15 cellular contexts compared by ENCODE assay signal in the genomic region with DNA sequence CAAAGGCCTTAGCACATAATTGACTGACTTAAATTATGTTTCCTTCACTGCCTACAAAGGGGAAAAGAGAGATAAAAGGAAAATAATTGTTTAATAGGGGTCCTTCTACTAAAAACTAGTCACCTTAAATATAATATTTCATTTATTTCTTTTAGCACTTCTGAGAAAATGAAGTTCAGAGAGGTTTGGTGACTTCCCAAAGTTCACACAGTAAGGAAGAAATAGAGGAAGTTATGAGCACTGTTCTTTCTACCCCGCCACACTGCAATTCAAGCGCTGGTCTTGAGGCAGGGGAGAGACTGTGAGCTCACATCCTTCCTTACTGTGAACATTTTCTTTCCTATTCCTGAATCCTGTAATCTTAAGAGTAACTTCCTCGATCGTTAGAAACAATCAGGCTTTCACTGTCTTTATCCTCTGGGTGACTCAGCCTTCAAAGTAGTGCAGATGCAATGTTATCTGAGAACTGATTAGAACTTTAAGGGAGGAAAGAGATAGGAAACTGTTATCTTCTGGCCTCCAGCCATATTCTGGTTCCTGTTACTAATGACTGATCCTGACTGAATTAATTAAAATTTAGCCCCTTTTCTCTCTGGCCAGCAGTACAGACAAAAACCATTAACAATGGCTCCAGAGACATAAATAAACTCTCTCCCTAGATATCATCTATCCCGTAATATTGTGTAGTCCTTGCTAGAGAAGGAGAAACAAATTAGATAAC. TPM values are rescaled to one million over a fixed set of nuclear protein-coding genes. Genes with fewer than 3 reads are reported as not detected.
A peak's percentile ranks its signal among the peaks of the same experiment; 100 is the strongest.
DNase-seq lines count a peak whose midpoint lies in the region; ATAC-seq and TF ChIP-seq lines count a peak whose summit lies in the region.
"Had no signal": no experiment of that assay in that cellular context is flagged by ENCODE, and none has a peak within 500 bp of the region (broad histone marks: within the 10 kb centered on the region; RNA-seq: fewer than 3 reads in every experiment).

No MANE protein-coding gene starts in this region.

- no peak overlapping the region for H3K4me3 Mint-ChIP-seq in natural killer cell treated with Interleukin-12 subunit alpha and Interleukin-12 subunit beta and Interleukin-15 and Interleukin-18, amount 100 ng/mL, for 72 hours
- no peak overlapping the region for H3K4me3 Mint-ChIP-seq in activated naive CD4-positive, alpha-beta T cell treated with anti-CD3 and anti-CD28 coated beads, Interleukin-2, amount 10 ng/mL, durations not matched to agents 7 days and 5 days
- H3K4me3 Mint-ChIP-seq in CD8-positive, alpha-beta memory T cell: no peak overlapping the region
- H3K4me3 Mint-ChIP-seq: B cell; effector memory CD8-positive, alpha-beta T cell; stimulated activated naive CD8-positive, alpha-beta T cell treated with anti-CD3 and anti-CD28 coated beads, Interleukin-15, amount 100 ng/mL, for 72 hours had no signal

- no peaks in the 10 kb centered on the region for H3K79me2 ChIP-seq in fibroblast of lung (ENCODE audit: control insufficient read depth, insufficient read depth, low read length)

- no peak overlapping the region for H3K4me3 ChIP-seq in fibroblast of lung (replicated peaks in 1 of 4; ENCODE audit: control extremely low read depth in 1 of 4, insufficient read depth in 1 of 4, low read depth in 3 of 4, low read length in 4 of 4)
- no peak overlapping the region for H3K4me3 ChIP-seq in lung
- no peak overlapping the region for H3K4me3 ChIP-seq in CD8-positive, alpha-beta memory T cell (ENCODE audit: low read length)

- H3K27me3 ChIP-seq in fibroblast of lung (ENCODE audit: control insufficient read depth, insufficient read depth, low read length): no peaks in the 10 kb centered on the region
- H3K27me3 ChIP-seq in lung (ENCODE audit: control insufficient read depth, insufficient read depth): no peaks in the 10 kb centered on the region
- H3K27me3 ChIP-seq in CD8-positive, alpha-beta memory T cell (ENCODE audit: insufficient read depth, low read length, poor library complexity, severe bottlenecking): no peaks in the 10 kb centered on the region

- H4K20me1 ChIP-seq in fibroblast of lung (ENCODE audit: control insufficient read depth, extremely low read depth, insufficient read depth, low read length): no peaks in the 10 kb centered on the region

- no peaks in the 10 kb centered on the region for H3K36me3 Mint-ChIP-seq in natural killer cell treated with Interleukin-12 subunit alpha and Interleukin-12 subunit beta and Interleukin-15 and Interleukin-18, amount 100 ng/mL, for 72 hours
- no peaks in the 10 kb centered on the region for H3K36me3 Mint-ChIP-seq in activated naive CD4-positive, alpha-beta T cell treated with anti-CD3 and anti-CD28 coated beads, Interleukin-2, amount 10 ng/mL, durations not matched to agents 7 days and 5 days
- H3K36me3 Mint-ChIP-seq in CD8-positive, alpha-beta memory T cell: no peaks in the 10 kb centered on the region

- POLR2A ChIA-PET in CD8-positive, alpha-beta memory T cell (lab: Charles Lee): no interaction called here

- CTCF ChIA-PET in activated naive CD4-positive, alpha-beta T cell treated with anti-CD3 and anti-CD28 coated beads, Interleukin-2, amount 10 ng/mL, durations not matched to agents 7 days and 5 days (lab: Charles Lee): no interaction called here
- CTCF ChIA-PET in CD8-positive, alpha-beta memory T cell (lab: Charles Lee): no interaction called here

- H3K4me2 ChIP-seq in fibroblast of lung (ENCODE audit: extremely low read depth, insufficient read depth, low read length): no peak overlapping the region

- ATAC-seq in lung (ENCODE audit: insufficient read depth, low FRiP score): peak; percentile 33
- no peak for ATAC-seq in natural killer cell treated with Interleukin-12 subunit alpha and Interleukin-12 subunit beta and Interleukin-15 and Interleukin-18, amount 100 ng/mL, for 72 hours
- ATAC-seq: effector memory CD8-positive, alpha-beta T cell; stimulated activated naive CD8-positive, alpha-beta T cell treated with anti-CD3 and anti-CD28 coated beads, Interleukin-15, amount 100 ng/mL, for 72 hours had no signal

- peak overlapping the region; percentile 2 for H2AFZ ChIP-seq in fibroblast of lung (ENCODE audit: low read length)

- DNase-seq in DMS 273 treated with DMSO at 0.1 percent for 48 hours (lab: John Stamatoyannopoulos, UW): peak; percentile 41
- DNase-seq in SK-N-DZ (ENCODE audit: low spot score): peak; percentile 58
- peak; percentile 8 to 75 for DNase-seq in fibroblast of lung (ENCODE audit: low read depth in 2 of 2)
- no peak for DNase-seq in lung (ENCODE audit: low spot score)
- DNase-seq in natural killer cell treated with Interleukin-12 subunit alpha and Interleukin-12 subunit beta and Interleukin-15 and Interleukin-18, amount 100 ng/mL, for 72 hours (ENCODE audit: low spot score): no peak
- no peak for DNase-seq in activated naive CD4-positive, alpha-beta T cell treated with anti-CD3 and anti-CD28 coated beads, Interleukin-2, amount 10 ng/mL, durations not matched to agents 7 days and 5 days
- no peak for DNase-seq in GM03348 (ENCODE audit: low spot score)
- DNase-seq in CD8-positive, alpha-beta memory T cell: no peak
- DNase-seq: activated CD4-positive, CD25-positive, alpha-beta regulatory T cell; activated CD8-positive, alpha-beta memory T cell treated with anti-CD3 and anti-CD28 coated beads, Interleukin-2, amount 50 U/mL, for 48 hours; effector memory CD8-positive, alpha-beta T cell; NCI-H1417 treated with DMSO at 0.1 percent for 48 hours; SHP77 treated with DMSO at 0.1 percent for 48 hours; stimulated activated naive CD8-positive, alpha-beta T cell treated with anti-CD3 and anti-CD28 coated beads, Interleukin-15, amount 100 ng/mL, for 72 hours had no signal

- H3K27me3 Mint-ChIP-seq in natural killer cell treated with Interleukin-12 subunit alpha and Interleukin-12 subunit beta and Interleukin-15 and Interleukin-18, amount 100 ng/mL, for 72 hours: peaks cover 8 to 17% of the 10 kb centered on the region in 2 donors
- no peaks in the 10 kb centered on the region for H3K27me3 Mint-ChIP-seq in activated naive CD4-positive, alpha-beta T cell treated with anti-CD3 and anti-CD28 coated beads, Interleukin-2, amount 10 ng/mL, durations not matched to agents 7 days and 5 days
- H3K27me3 Mint-ChIP-seq in CD8-positive, alpha-beta memory T cell: no peaks in the 10 kb centered on the region
- H3K27me3 Mint-ChIP-seq: stimulated activated naive CD8-positive, alpha-beta T cell treated with anti-CD3 and anti-CD28 coated beads, Interleukin-15, amount 100 ng/mL, for 72 hours had no signal

- H3K9me3 ChIP-seq in fibroblast of lung (ENCODE audit: control insufficient read depth, insufficient read depth, low read depth, low read length) (no peaks in the 10 kb centered on the region), lung (ENCODE audit: control insufficient read depth in 2 of 2, insufficient read depth in 1 of 2, low read length in 1 of 2) (no peaks in the 10 kb centered on the region)
- H3K9me3 ChIP-seq in CD8-positive, alpha-beta memory T cell (ENCODE audit: low read length): no peaks in the 10 kb centered on the region

- no peaks in the 10 kb centered on the region for H3K9me3 Mint-ChIP-seq in natural killer cell treated with Interleukin-12 subunit alpha and Interleukin-12 subunit beta and Interleukin-15 and Interleukin-18, amount 100 ng/mL, for 72 hours
- H3K9me3 Mint-ChIP-seq in activated naive CD4-positive, alpha-beta T cell treated with anti-CD3 and anti-CD28 coated beads, Interleukin-2, amount 10 ng/mL, durations not matched to agents 7 days and 5 days: no peaks in the 10 kb centered on the region
- H3K9me3 Mint-ChIP-seq in CD8-positive, alpha-beta memory T cell: peaks cover 0 to 2% (median 0%) of the 10 kb centered on the region in 5 donors
- H3K9me3 Mint-ChIP-seq: effector memory CD8-positive, alpha-beta T cell; stimulated activated naive CD8-positive, alpha-beta T cell treated with anti-CD3 and anti-CD28 coated beads, Interleukin-15, amount 100 ng/mL, for 72 hours had no signal

- H3K27ac Mint-ChIP-seq in natural killer cell treated with Interleukin-12 subunit alpha and Interleukin-12 subunit beta and Interleukin-15 and Interleukin-18, amount 100 ng/mL, for 72 hours: no peak overlapping the region
- no peak overlapping the region for H3K27ac Mint-ChIP-seq in activated naive CD4-positive, alpha-beta T cell treated with anti-CD3 and anti-CD28 coated beads, Interleukin-2, amount 10 ng/mL, durations not matched to agents 7 days and 5 days
- no peak overlapping the region for H3K27ac Mint-ChIP-seq in CD8-positive, alpha-beta memory T cell
- H3K27ac Mint-ChIP-seq: B cell; effector memory CD8-positive, alpha-beta T cell; stimulated activated naive CD8-positive, alpha-beta T cell treated with anti-CD3 and anti-CD28 coated beads, Interleukin-15, amount 100 ng/mL, for 72 hours had no signal

- H3K9ac ChIP-seq in fibroblast of lung (ENCODE audit: insufficient read depth, low read length): no peak overlapping the region

- no peaks in the 10 kb centered on the region for H3K4me1 ChIP-seq in fibroblast of lung (ENCODE audit: control insufficient read depth, extremely low read depth, insufficient read depth, low read length)
- peaks cover 0 to 5% of the 10 kb centered on the region in 2 donors for H3K4me1 ChIP-seq in lung (ENCODE audit: control insufficient read depth in 2 of 2, insufficient read depth in 2 of 2, low read length in 2 of 2)
- H3K4me1 ChIP-seq in CD8-positive, alpha-beta memory T cell (ENCODE audit: insufficient read depth, low read length): no peaks in the 10 kb centered on the region

- H3K27ac ChIP-seq in fibroblast of lung (ENCODE audit: insufficient read depth, low read length): no peak overlapping the region
- H3K27ac ChIP-seq in lung (ENCODE audit: low read depth in 1 of 2, low read length in 1 of 2): peak overlapping the region in 1 of 2 donors; percentile 30
- no peak overlapping the region for H3K27ac ChIP-seq in CD8-positive, alpha-beta memory T cell (ENCODE audit: low read depth, low read length)

- WGBS in lung, 2 donors: 35 to 37% methylated on average over 5 of the region's 5 CpGs

- H3K4me1 Mint-ChIP-seq in natural killer cell treated with Interleukin-12 subunit alpha and Interleukin-12 subunit beta and Interleukin-15 and Interleukin-18, amount 100 ng/mL, for 72 hours (ENCODE audit: low read depth in 2 of 2): no peaks in the 10 kb centered on the region
- H3K4me1 Mint-ChIP-seq in activated naive CD4-positive, alpha-beta T cell treated with anti-CD3 and anti-CD28 coated beads, Interleukin-2, amount 10 ng/mL, durations not matched to agents 7 days and 5 days: no peaks in the 10 kb centered on the region
- no peaks in the 10 kb centered on the region for H3K4me1 Mint-ChIP-seq in CD8-positive, alpha-beta memory T cell
- H3K4me1 Mint-ChIP-seq: B cell; stimulated activated naive CD8-positive, alpha-beta T cell treated with anti-CD3 and anti-CD28 coated beads, Interleukin-15, amount 100 ng/mL, for 72 hours had no signal

- H3K36me3 ChIP-seq in fibroblast of lung (ENCODE audit: control insufficient read depth, insufficient read depth, low read length) (no peaks in the 10 kb centered on the region), lung (ENCODE audit: control insufficient read depth in 2 of 2, insufficient read depth in 2 of 2, low read length in 2 of 2) (no peaks in the 10 kb centered on the region)
- H3K36me3 ChIP-seq in CD8-positive, alpha-beta memory T cell (ENCODE audit: insufficient read depth, low read length): no peaks in the 10 kb centered on the region

- TF ChIP-seq CTCF in fibroblast of lung (conservative IDR thresholded peaks at IDR 0.05 in 1 of 2, IDR thresholded peaks at IDR 0.05 in 1 of 2; ENCODE audit: low read depth in 1 of 2, low read length in 2 of 2) (no peak), lung (IDR thresholded peaks at IDR 0.05; ENCODE audit: control extremely low read depth, extremely low read depth) (no peak)

RNA-seq across cellular contexts. Expression of a gene that starts 6.8 kb away (rescaled TPM):
- 208 and 413 TPM in 2 replicates for polyA plus RNA-seq in SK-N-DZ (2014; cell fraction: cytosol; rRNA removed)
- 24.4 and 42.8 TPM in 2 replicates for polyA plus RNA-seq in SK-N-DZ (2014; cell fraction: nucleus; rRNA removed)
- 3.1 and 6.6 TPM in 2 replicates for total RNA-seq in fibroblast of lung
- polyA plus RNA-seq in fibroblast of lung: 12.3 and 17.9 TPM in 2 replicates
- 5.0 and 5.6 TPM in 2 replicates for polyA plus RNA-seq in fibroblast of lung (2012)
- polyA minus RNA-seq in fibroblast of lung (ENCODE audit: low replicate concordance): 3.9 and 6.6 TPM in 2 replicates
- 10 to 100 TPM; 63.9 to 77.2 TPM for total RNA-seq in lung
- 10 to 100 TPM; 10.3 to 23.0 TPM for polyA plus RNA-seq in lung
- 1 to 10 TPM in 1 of 2 donors, under 1 TPM in 1; 0.95 to 1.2 TPM for total RNA-seq in natural killer cell treated with Interleukin-12 subunit alpha and Interleukin-12 subunit beta and Interleukin-15 and Interleukin-18, amount 100 ng/mL, for 72 hours
- total RNA-seq in CD8-positive, alpha-beta memory T cell: 1 to 10 TPM; 2.8 to 3.0 TPM
- 4.9 TPM for polyA plus RNA-seq in CD8-positive, alpha-beta memory T cell

Comparison
In these comparisons a context has a peak if more than half of its experiments do, and no peak if none do; other contexts are left out.
1. DNase-seq: peak in DMS 273 treated with DMSO at 0.1 percent for 48 hours (single experiment), SK-N-DZ (single experiment) and fibroblast of lung (2 of 2); none in lung (single experiment), natural killer cell treated with Interleukin-12 subunit alpha and Interleukin-12 subunit beta and Interleukin-15 and Interleukin-18, amount 100 ng/mL, for 72 hours (single experiment), activated naive CD4-positive, alpha-beta T cell treated with anti-CD3 and anti-CD28 coated beads, Interleukin-2, amount 10 ng/mL, durations not matched to agents 7 days and 5 days (single experiment), GM03348 (single experiment) and CD8-positive, alpha-beta memory T cell (0 of 5).